In genomic region chr7:25565949-25566348, GRCh38 we compare ENCODE assay signal across 8 cellular contexts.
A peak's percentile ranks its signal among the peaks of the same experiment; 100 is the strongest.
DNase-seq lines count a peak whose midpoint lies in the region; ATAC-seq and TF ChIP-seq lines count a peak whose summit lies in the region.

No MANE protein-coding gene starts in this region.

- no peaks in the 10 kb centered on the region for H3K27me3 ChIP-seq in naive thymus-derived CD4-positive, alpha-beta T cell (ENCODE audit: control insufficient read depth in 2 of 2, insufficient read depth in 2 of 2, low read length in 2 of 2)

- POLR2A ChIA-PET in HEK293T (lab: Yijun Ruan, JAX) = no interaction called here
- POLR2A ChIA-PET in naive thymus-derived CD4-positive, alpha-beta T cell (lab: Charles Lee) = no interaction called here

- H3K9me3 ChIP-seq in naive thymus-derived CD4-positive, alpha-beta T cell (ENCODE audit: control insufficient read depth in 2 of 3, low read length in 3 of 3) = no peaks in the 10 kb centered on the region

- no peaks in the 10 kb centered on the region for H3K9me3 Mint-ChIP-seq in naive thymus-derived CD4-positive, alpha-beta T cell
- no peaks in the 10 kb centered on the region for H3K9me3 Mint-ChIP-seq in stimulated activated effector memory CD8-positive, alpha-beta T cell treated with anti-CD3 and anti-CD28 coated beads, Interleukin-12 subunit alpha, Interleukin-12 subunit beta, amount 100 ng/mL, for 72 hours

- peak; percentile 85 for ATAC-seq in naive thymus-derived CD4-positive, alpha-beta T cell
- no peak for ATAC-seq in stimulated activated effector memory CD8-positive, alpha-beta T cell treated with anti-CD3 and anti-CD28 coated beads, Interleukin-12 subunit alpha, Interleukin-12 subunit beta, amount 100 ng/mL, for 72 hours
- ATAC-seq in GM19452 (IDR thresholded peaks at IDR 0.05; ENCODE audit: unreplicated experiment) = no peak

- H3K4me1 ChIP-seq in naive thymus-derived CD4-positive, alpha-beta T cell (ENCODE audit: control insufficient read depth in 2 of 2, insufficient read depth in 2 of 2, low read length in 2 of 2) = no peaks in the 10 kb centered on the region

- DNase-seq in CD1c-positive myeloid dendritic cell (ENCODE audit: extremely low spot score) (peak; percentile 84), HEK293T (ENCODE audit: extremely low spot score) (peak; percentile 46), NOMO-1 (lab: John Stamatoyannopoulos, UW; ENCODE audit: unreplicated experiment in 2 of 2) (peak; percentile 27 to 44), epithelial cell of esophagus (ENCODE audit: low read depth) (peak; percentile 72)
- peak; percentile 58 for DNase-seq in activated CD8-positive, alpha-beta memory T cell treated with anti-CD3 and anti-CD28 coated beads, Interleukin-2, amount 50 U/mL, for 4 hours
- peak; percentile 37 to 77 (median 66) for DNase-seq in naive thymus-derived CD4-positive, alpha-beta T cell
- DNase-seq in stimulated activated effector memory CD8-positive, alpha-beta T cell treated with anti-CD3 and anti-CD28 coated beads, Interleukin-12 subunit alpha, Interleukin-12 subunit beta, amount 100 ng/mL, for 72 hours (ENCODE audit: low spot score in 2 of 2) = peak; percentile 53 to 82

- intact Hi-C loops in naive thymus-derived CD4-positive, alpha-beta T cell (cut with micrococcal nuclease) = loop anchor here (1.0 to 5.0 kb wide), 6 partner anchors 69 to 307 kb away; no protein-coding TSS in a partner anchor

- H3K4me3 Mint-ChIP-seq in naive thymus-derived CD4-positive, alpha-beta T cell = peak overlapping the region in 4 of 10 donors; percentile 4 to 67 (median 45)
- no peak overlapping the region for H3K4me3 Mint-ChIP-seq in stimulated activated effector memory CD8-positive, alpha-beta T cell treated with anti-CD3 and anti-CD28 coated beads, Interleukin-12 subunit alpha, Interleukin-12 subunit beta, amount 100 ng/mL, for 72 hours

- H3K36me3 Mint-ChIP-seq in naive thymus-derived CD4-positive, alpha-beta T cell = no peaks in the 10 kb centered on the region
- no peaks in the 10 kb centered on the region for H3K36me3 Mint-ChIP-seq in stimulated activated effector memory CD8-positive, alpha-beta T cell treated with anti-CD3 and anti-CD28 coated beads, Interleukin-12 subunit alpha, Interleukin-12 subunit beta, amount 100 ng/mL, for 72 hours

- no peak overlapping the region for H3K4me3 ChIP-seq in epithelial cell of esophagus (ENCODE audit: low read length)
- no peak overlapping the region for H3K4me3 ChIP-seq in naive thymus-derived CD4-positive, alpha-beta T cell (ENCODE audit: low read length)

- no peak overlapping the region for H3K27ac ChIP-seq in naive thymus-derived CD4-positive, alpha-beta T cell (ENCODE audit: low read depth, low read length)

- H3K4me1 Mint-ChIP-seq in naive thymus-derived CD4-positive, alpha-beta T cell = peaks cover 0 to 7% (median 7%) of the 10 kb centered on the region in 7 donors
- peaks cover 6% of the 10 kb centered on the region for H3K4me1 Mint-ChIP-seq in stimulated activated effector memory CD8-positive, alpha-beta T cell treated with anti-CD3 and anti-CD28 coated beads, Interleukin-12 subunit alpha, Interleukin-12 subunit beta, amount 100 ng/mL, for 72 hours

- H3K27me3 Mint-ChIP-seq in naive thymus-derived CD4-positive, alpha-beta T cell = peaks cover 0 to 7% (median 0%) of the 10 kb centered on the region in 5 donors

- H3K27ac Mint-ChIP-seq in naive thymus-derived CD4-positive, alpha-beta T cell = peak overlapping the region in 2 of 9 donors; percentile 8 to 25
- H3K27ac Mint-ChIP-seq in stimulated activated effector memory CD8-positive, alpha-beta T cell treated with anti-CD3 and anti-CD28 coated beads, Interleukin-12 subunit alpha, Interleukin-12 subunit beta, amount 100 ng/mL, for 72 hours = no peak overlapping the region

- no peaks in the 10 kb centered on the region for H3K36me3 ChIP-seq in naive thymus-derived CD4-positive, alpha-beta T cell (ENCODE audit: control insufficient read depth in 2 of 3, insufficient read depth in 3 of 3, low read length in 3 of 3)

- TF ChIP-seq CTCF in epithelial cell of esophagus (IDR thresholded peaks at IDR 0.05; ENCODE audit: insufficient read depth, low read depth, low read length, missing control alignments) = peak; percentile 100

- CTCF ChIA-PET in HEK293T (lab: Yijun Ruan, JAX) = interaction anchor here (0.6 to 5.1 kb wide), 13 partner anchors 13 to 399 kb away, joined by 3 to 61 read pairs (median 4); no protein-coding TSS in a partner anchor
- CTCF ChIA-PET in naive thymus-derived CD4-positive, alpha-beta T cell (lab: Charles Lee) = interaction anchor here (0.7 to 6.8 kb wide), 17 partner anchors 10 to 310 kb away, joined by 3 to 158 read pairs (median 4); no protein-coding TSS in a partner anchor

TF ChIP-seq in HEK293T, 16 proteins besides CTCF, POLR2A, EP300 and RAD21:
- TF ChIP-seq SP1 (IDR thresholded peaks at IDR 0.05) (no peak), CTBP1 (IDR thresholded peaks at IDR 0.05; ENCODE audit: borderline replicate concordance) (no peak), LEF1 (IDR thresholded peaks at IDR 0.05; ENCODE audit: borderline replicate concordance) (no peak), SUZ12 (IDR thresholded peaks at IDR 0.05) (no peak), FOXK2 (IDR thresholded peaks at IDR 0.05) (no peak), ZNF384 (IDR thresholded peaks at IDR 0.05) (peak; percentile 73)
